In the genomic region with DNA sequence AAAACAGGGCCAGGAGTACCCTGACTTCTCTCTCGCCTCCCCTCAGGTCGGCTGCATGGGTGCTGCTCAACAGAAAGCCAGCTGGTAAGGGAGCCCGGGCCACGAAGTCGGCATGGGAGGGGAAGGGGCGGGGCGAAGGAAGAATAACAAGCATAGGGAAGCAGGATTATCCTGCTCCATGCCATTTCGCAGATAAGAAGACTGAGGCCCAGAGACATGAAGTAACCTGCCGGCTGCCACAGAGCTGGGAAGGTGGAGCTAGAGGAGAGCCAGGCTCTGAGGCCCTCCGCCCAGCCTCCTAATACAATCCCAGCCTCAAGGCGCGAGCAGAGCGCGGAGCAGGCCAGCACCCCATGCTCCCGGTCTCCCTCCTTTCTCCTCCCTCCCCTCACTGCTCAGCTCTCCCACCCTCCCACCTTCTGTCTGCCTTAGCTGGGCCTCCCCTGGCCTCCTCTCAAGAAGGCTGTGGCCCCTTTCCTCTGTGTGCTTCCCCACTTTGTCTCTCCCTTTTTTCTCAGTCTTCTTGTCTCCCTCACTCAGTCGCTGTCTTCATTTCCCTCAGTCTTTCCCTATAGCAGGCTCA, we compare ENCODE assay signal across 8 cellular contexts. TPM values are rescaled to one million over a fixed set of nuclear protein-coding genes. Genes with fewer than 3 reads are reported as not detected.
DNase-seq lines count a peak whose midpoint lies in the region; TF ChIP-seq lines count a peak whose summit lies in the region.

No MANE protein-coding gene starts in this region.

- no peak overlapping the region for H3K56ac ChIP-seq in H9 (ENCODE audit: insufficient read length, low read depth, low read length)

- no peak overlapping the region for H4K8ac ChIP-seq in H9 (replicated peaks; ENCODE audit: insufficient read length, low read depth, low read length)

- H3K4me1 Mint-ChIP-seq in CD8-positive, alpha-beta memory T cell = peaks cover 6 to 20% (median 8%) of the 10 kb centered on the region in 3 donors
- H3K4me1 Mint-ChIP-seq in H9 (peaks cover 40% of the 10 kb centered on the region in 2 experiments), glutamatergic neuron (ENCODE audit: low read depth, unreplicated experiment) (peaks cover 4% of the 10 kb centered on the region)

- H4K5ac ChIP-seq in H9 (ENCODE audit: insufficient read length, low read depth, low read length) = no peak overlapping the region

- no peak overlapping the region for H2BK5ac ChIP-seq in H9 (ENCODE audit: insufficient read length, low read length)

- CTCF ChIA-PET in CD8-positive, alpha-beta memory T cell (lab: Charles Lee) = interaction anchor here (0.6 to 2.3 kb wide), 9 partner anchors 23 to 386 kb away, joined by 3 to 20 read pairs (median 3); a partner anchor contains a TSS

- no peak overlapping the region for H4K91ac ChIP-seq in H9 (ENCODE audit: insufficient read length, low read depth, low read length)

- no peaks in the 10 kb centered on the region for H3K36me3 ChIP-seq in CD8-positive, alpha-beta memory T cell (ENCODE audit: insufficient read depth, low read length)
- H3K36me3 ChIP-seq in sigmoid colon = no peaks in the 10 kb centered on the region

- H3K9me3 Mint-ChIP-seq in CD8-positive, alpha-beta memory T cell = no peaks in the 10 kb centered on the region
- H3K9me3 Mint-ChIP-seq in H9 (no peaks in the 10 kb centered on the region), glutamatergic neuron (ENCODE audit: unreplicated experiment) (no peaks in the 10 kb centered on the region)

- H2BK120ac ChIP-seq in H9 (ENCODE audit: low read depth, low read length, poor library complexity, severe bottlenecking) = no peak overlapping the region

- no peaks in the 10 kb centered on the region for H4K20me1 ChIP-seq in H9 (ENCODE audit: control insufficient read depth, insufficient read depth, insufficient read length)

- no peak overlapping the region for H2BK12ac ChIP-seq in H9 (ENCODE audit: insufficient read length, low read depth, low read length)

- H3K27me3 ChIP-seq in CD8-positive, alpha-beta memory T cell (ENCODE audit: insufficient read depth, low read length, poor library complexity, severe bottlenecking) = no peaks in the 10 kb centered on the region
- H3K27me3 ChIP-seq in H9 (ENCODE audit: insufficient read depth, low read length) (no peaks in the 10 kb centered on the region), sigmoid colon (no peaks in the 10 kb centered on the region)

- peak in 1 of 5 donors; percentile 54 for DNase-seq in CD8-positive, alpha-beta memory T cell
- no peak for DNase-seq in H9
- no peak for DNase-seq in glutamatergic neuron
- DNase-seq in sigmoid colon = no peak
- no peak for DNase-seq in HPDE6-E6E7 (ENCODE audit: extremely low spot score)
- DNase-seq in GM03348 (ENCODE audit: low spot score) = no peak
- DNase-seq in Kasumi-1 (lab: John Stamatoyannopoulos, UW) = no peak

- no peak overlapping the region for H3T11ph ChIP-seq in H9 (ENCODE audit: low read length)

- no peaks in the 10 kb centered on the region for H3K9me3 ChIP-seq in CD8-positive, alpha-beta memory T cell (ENCODE audit: low read length)
- H3K9me3 ChIP-seq in H9 (ENCODE audit: control insufficient read depth, low read depth, low read length) = no peaks in the 10 kb centered on the region
- H3K9me3 ChIP-seq in sigmoid colon = no peaks in the 10 kb centered on the region

- H3K4me1 ChIP-seq in CD8-positive, alpha-beta memory T cell (ENCODE audit: insufficient read depth, low read length) = peaks cover 15% of the 10 kb centered on the region
- H3K4me1 ChIP-seq in H9 (ENCODE audit: insufficient read depth, low read length) = peaks cover 15% of the 10 kb centered on the region; the same call in 1 of the 2 replicates
- peaks cover 0 to 15% (median 13%) of the 10 kb centered on the region in 4 donors for H3K4me1 ChIP-seq in sigmoid colon

- H3K9ac ChIP-seq in H9 (ENCODE audit: extremely low read depth, insufficient read length, low read length) = no peak overlapping the region

- no peaks in the 10 kb centered on the region for H3K79me2 ChIP-seq in H9 (ENCODE audit: insufficient read depth, low read length)

- H2AFZ ChIP-seq in H9 (ENCODE audit: low read length) = no peak overlapping the region

- H3K4me2 ChIP-seq in H9 (ENCODE audit: insufficient read depth, insufficient read length, low read length) = peak overlapping the region; percentile 27

- no peak overlapping the region for H2BK15ac ChIP-seq in H9 (ENCODE audit: low read depth, low read length)

- peak overlapping the region in 5 of 7 donors; percentile 34 to 76 (median 59) for H3K4me3 Mint-ChIP-seq in CD8-positive, alpha-beta memory T cell
- H3K4me3 Mint-ChIP-seq in H9 = peak overlapping the region; percentile 57 to 74
- H3K4me3 Mint-ChIP-seq in glutamatergic neuron (ENCODE audit: unreplicated experiment) = peak overlapping the region; percentile 83

- H3K27ac ChIP-seq in CD8-positive, alpha-beta memory T cell (ENCODE audit: low read depth, low read length) = peak overlapping the region; percentile 33
- H3K27ac ChIP-seq in H9 (ENCODE audit: insufficient read length, low read depth, low read length) (peak overlapping the region; percentile 12), VCaP (peak overlapping the region; percentile 100), sigmoid colon (peak overlapping the region; percentile 90 to 98 (median 94))

- no peak overlapping the region for H2BK20ac ChIP-seq in H9 (ENCODE audit: low read depth, low read length, poor library complexity, severe bottlenecking)

- H3K27me3 Mint-ChIP-seq in CD8-positive, alpha-beta memory T cell = no peaks in the 10 kb centered on the region
- H3K27me3 Mint-ChIP-seq in H9 (ENCODE audit: low read depth) (peaks cover 2% of the 10 kb centered on the region), glutamatergic neuron (ENCODE audit: unreplicated experiment) (peaks cover 2% of the 10 kb centered on the region)

- no peak overlapping the region for H3K14ac ChIP-seq in H9 (ENCODE audit: insufficient read depth, low read length)

- no peaks in the 10 kb centered on the region for H3K79me1 ChIP-seq in H9 (ENCODE audit: insufficient read depth, low read depth, low read length, poor library complexity, severe bottlenecking)

- H3K18ac ChIP-seq in H9 (ENCODE audit: insufficient read length, low read depth, low read length) = peak overlapping the region; percentile 9

- intact Hi-C loops in sigmoid colon (cut with DNase I) = no loop called here

- TF ChIP-seq CTCF in H9 (conservative IDR thresholded peaks at IDR 0.05) (no peak), VCaP (conservative IDR thresholded peaks at IDR 0.05) (no peak), glutamatergic neuron (IDR thresholded peaks at IDR 0.05; ENCODE audit: partially characterized antibody, unreplicated experiment) (no peak), sigmoid colon (IDR thresholded peaks at IDR 0.05) (no peak)

- TF ChIP-seq POLR2A in sigmoid colon (IDR thresholded peaks at IDR 0.05) = no peak

- peak overlapping the region; percentile 64 to 99 (median 92) for H3K27ac Mint-ChIP-seq in CD8-positive, alpha-beta memory T cell
- peak overlapping the region; percentile 93 to 97 (median 96) for H3K27ac Mint-ChIP-seq in H9
- peak overlapping the region; percentile 83 for H3K27ac Mint-ChIP-seq in glutamatergic neuron (ENCODE audit: unreplicated experiment)

- H3K23me2 ChIP-seq in H9 (ENCODE audit: insufficient read length, low read depth, low read length, poor library complexity, severe bottlenecking) = no peaks in the 10 kb centered on the region

- no peak overlapping the region for H2AK5ac ChIP-seq in H9 (ENCODE audit: insufficient read length, low read length)

- no peak overlapping the region for H3K23ac ChIP-seq in H9 (ENCODE audit: insufficient read length, low read depth, low read length)

- no CpG with 5 or more reads among the region's 16 CpGs for WGBS in H9 (ENCODE audit: extremely low coverage, insufficient read length, low lambda C conversion rate)
- WGBS in sigmoid colon, 2 donors = 19 to 46% methylated on average over 16 of the region's 16 CpGs

- TF ChIP-seq EP300 in sigmoid colon (IDR thresholded peaks at IDR 0.05) = no peak

- POLR2A ChIA-PET in CD8-positive, alpha-beta memory T cell (lab: Charles Lee) = interaction anchor here (0.8 to 3.2 kb wide), 6 partner anchors 13 to 1252 kb away, joined by 3 to 70 read pairs (median 4); a partner anchor contains a TSS

- H3K36me3 Mint-ChIP-seq in CD8-positive, alpha-beta memory T cell = no peaks in the 10 kb centered on the region
- H3K36me3 Mint-ChIP-seq in H9 (ENCODE audit: insufficient read depth in 1 of 3, low read depth in 3 of 3) (no peaks in the 10 kb centered on the region), glutamatergic neuron (ENCODE audit: unreplicated experiment) (no peaks in the 10 kb centered on the region)

- no peak overlapping the region for H3K4ac ChIP-seq in H9 (ENCODE audit: low read depth, low read length)

- H3K4me3 ChIP-seq in CD8-positive, alpha-beta memory T cell (ENCODE audit: low read length) = no peak overlapping the region
- peak overlapping the region; percentile 13 to 79 (median 67) for H3K4me3 ChIP-seq in sigmoid colon

RNA-seq across cellular contexts. Expression of a gene that starts 13.2 kb away (rescaled TPM):
- total RNA-seq in CD8-positive, alpha-beta memory T cell = 100 to 1,000 TPM; 490 to 506 TPM
- polyA plus RNA-seq in CD8-positive, alpha-beta memory T cell = 33.1 TPM
- total RNA-seq in H9 (2021) (2,116 and 2,191 TPM in 2 replicates), glutamatergic neuron (ENCODE audit: unreplicated experiment) (322 TPM), sigmoid colon (10 to 100 TPM in 2 of 4 donors, 1 to 10 TPM in 2; 6.9 to 12.1 (median 9.4) TPM)
- polyA plus RNA-seq in sigmoid colon = 100 to 1,000 TPM in 2 of 3 donors, 10 to 100 TPM in 1; 89.7 to 311 (median 111) TPM

RNA-seq across cellular contexts. Expression of a gene that starts 25.3 kb away (rescaled TPM):
- 10 to 100 TPM; 23.0 to 26.0 TPM for total RNA-seq in CD8-positive, alpha-beta memory T cell
- polyA plus RNA-seq in CD8-positive, alpha-beta memory T cell = 62.5 TPM
- total RNA-seq in H9 (2021) (5.1 and 5.4 TPM in 2 replicates), glutamatergic neuron (ENCODE audit: unreplicated experiment) (54.7 TPM), sigmoid colon (10 to 100 TPM; 16.8 to 34.3 (median 27.6) TPM)
- 10 to 100 TPM; 22.9 to 39.0 (median 23.7) TPM for polyA plus RNA-seq in sigmoid colon

Comparison
In these comparisons a context has a peak if more than half of its experiments do, and no peak if none do; other contexts are left out.
1. H3K27ac ChIP-seq: peak in every context shown above with its lines; median percentile 100 in VCaP; 94 in sigmoid colon; 33 in CD8-positive, alpha-beta memory T cell; 12 in H9.
2. RNA of a gene that starts 13.2 kb away (total RNA-seq): 2,116 to 2,191 TPM in H9, 490 to 506 TPM in CD8-positive, alpha-beta memory T cell and 322 TPM in glutamatergic neuron (single experiment); 6.9 to 12.1 TPM in sigmoid colon; every median in the first group is over 10 times any median in the second.
3. Peak in every context shown above with its lines, with median percentiles within 50 percentile points of each other: H3K27ac Mint-ChIP-seq and H3K4me3 Mint-ChIP-seq.